In genomic region chr3:53845103-53845880, GRCh38 we compare ENCODE assay signal across 8 cellular contexts. TPM values are rescaled to one million over a fixed set of nuclear protein-coding genes. Genes with fewer than 3 reads are reported as not detected.
A peak's percentile ranks its signal among the peaks of the same experiment; 100 is the strongest.
DNase-seq lines count a peak whose midpoint lies in the region; ATAC-seq, FAIRE-seq and TF ChIP-seq lines count a peak whose summit lies in the region.

No MANE protein-coding gene starts in this region.

- H3K4me3 ChIP-seq in A549 (peak overlapping the region; percentile 67), right atrium auricular region (peak overlapping the region; percentile 55 to 73)

- no peak for TF ChIP-seq RAD21 in A549 (conservative IDR thresholded peaks at IDR 0.05 in 1 of 2, IDR thresholded peaks at IDR 0.05 in 1 of 2)

- ATAC-seq in A549 = peak; percentile 64 to 73

- H3K27me3 ChIP-seq in right atrium auricular region = no peaks in the 10 kb centered on the region

- CTCF ChIA-PET in A549 (lab: Yijun Ruan, JAX) = interaction anchor here (0.6 to 1.3 kb wide), 6 partner anchors 12 to 730 kb away, joined by 3 to 4 read pairs (median 3); no protein-coding TSS in a partner anchor

- 29% methylated on average over 15 of the region's 25 CpGs for WGBS in A549 (ENCODE audit: missing lambda C conversion rate)

- no peaks in the 10 kb centered on the region for H3K36me3 ChIP-seq in right atrium auricular region

- TF ChIP-seq CTCF in A549 (IDR thresholded peaks at IDR 0.05) = peak; percentile 33
- peak in 1 of 2 donors; percentile 49 for TF ChIP-seq CTCF in right atrium auricular region (IDR thresholded peaks at IDR 0.05)

- no peak for TF ChIP-seq POLR2A in A549 (IDR thresholded peaks at IDR 0.05; ENCODE audit: low read length)
- no peak for TF ChIP-seq POLR2A in GM12892 (IDR thresholded peaks at IDR 0.05; ENCODE audit: low read depth, low read length)

- H3K27ac ChIP-seq in A549 (peak overlapping the region; percentile 78 to 95), angular gyrus (ENCODE audit: low read depth, low read length) (peak overlapping the region; percentile 94), right atrium auricular region (peak overlapping the region; percentile 77 to 79)

- DNase-seq in A549 (ENCODE audit: low read depth in 1 of 2, low spot score in 1 of 2) (peak; percentile 60 to 62), GM12892 (ENCODE audit: insufficient read length) (no peak), HT-29 (ENCODE audit: low spot score) (peak; percentile 52), right atrium auricular region (ENCODE audit: low spot score) (peak; percentile 71), pons (ENCODE audit: low spot score) (peak; percentile 37), SHP77 (lab: John Stamatoyannopoulos, UW) (no peak), GM19238 (ENCODE audit: insufficient read length, low spot score) (no peak)

- H3K4me2 ChIP-seq in A549 = peak overlapping the region; percentile 82

- POLR2A ChIA-PET in A549 (lab: Yijun Ruan, JAX) = interaction anchor here (0.6 kb wide), 1 partner anchor 8 kb away, joined by 3 read pairs; no protein-coding TSS in a partner anchor

- TF ChIP-seq EP300 in A549 (IDR thresholded peaks at IDR 0.05) = no peak

- H3K9me3 ChIP-seq in A549 (no peaks in the 10 kb centered on the region), right atrium auricular region (no peaks in the 10 kb centered on the region)

- FAIRE-seq in A549 (lab: Jason Lieb, UNC) (no peak), GM12892 (lab: Jason Lieb, UNC) (peak; percentile 61)

- H3K4me1 ChIP-seq in A549 (peaks cover 22% of the 10 kb centered on the region), right atrium auricular region (peaks cover 0 to 29% of the 10 kb centered on the region in 2 donors)

TF ChIP-seq in A549, 52 proteins besides CTCF, POLR2A, EP300 and RAD21 (continues in another document):
- TF ChIP-seq ZNF302 (CRISPR knock-in tag; IDR thresholded peaks at IDR 0.05) = no peak
- no peak for TF ChIP-seq HOXB5 (CRISPR knock-in tag; IDR thresholded peaks at IDR 0.05)
- TF ChIP-seq HOXB13 (CRISPR knock-in tag; IDR thresholded peaks at IDR 0.05; ENCODE audit: low read depth) = no peak
- no peak for TF ChIP-seq HEYL (CRISPR knock-in tag; IDR thresholded peaks at IDR 0.05)
- TF ChIP-seq HOXA7 (CRISPR knock-in tag; IDR thresholded peaks at IDR 0.05) = no peak
- no peak for TF ChIP-seq MYC (IDR thresholded peaks at IDR 0.05; ENCODE audit: borderline replicate concordance, low read length)
- TF ChIP-seq CBX8 (IDR thresholded peaks at IDR 0.05) = no peak
- TF ChIP-seq NPAS2 (CRISPR knock-in tag; IDR thresholded peaks at IDR 0.05; ENCODE audit: borderline replicate concordance) = no peak
- TF ChIP-seq, protein P1, sequence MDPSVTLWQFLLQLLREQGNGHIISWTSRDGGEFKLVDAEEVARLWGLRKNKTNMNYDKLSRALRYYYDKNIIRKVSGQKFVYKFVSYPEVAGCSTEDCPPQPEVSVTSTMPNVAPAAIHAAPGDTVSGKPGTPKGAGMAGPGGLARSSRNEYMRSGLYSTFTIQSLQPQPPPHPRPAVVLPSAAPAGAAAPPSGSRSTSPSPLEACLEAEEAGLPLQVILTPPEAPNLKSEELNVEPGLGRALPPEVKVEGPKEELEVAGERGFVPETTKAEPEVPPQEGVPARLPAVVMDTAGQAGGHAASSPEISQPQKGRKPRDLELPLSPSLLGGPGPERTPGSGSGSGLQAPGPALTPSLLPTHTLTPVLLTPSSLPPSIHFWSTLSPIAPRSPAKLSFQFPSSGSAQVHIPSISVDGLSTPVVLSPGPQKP (IDR thresholded peaks at IDR 0.05; ENCODE audit: low read depth, low read length) = no peak
- TF ChIP-seq, protein P2, sequence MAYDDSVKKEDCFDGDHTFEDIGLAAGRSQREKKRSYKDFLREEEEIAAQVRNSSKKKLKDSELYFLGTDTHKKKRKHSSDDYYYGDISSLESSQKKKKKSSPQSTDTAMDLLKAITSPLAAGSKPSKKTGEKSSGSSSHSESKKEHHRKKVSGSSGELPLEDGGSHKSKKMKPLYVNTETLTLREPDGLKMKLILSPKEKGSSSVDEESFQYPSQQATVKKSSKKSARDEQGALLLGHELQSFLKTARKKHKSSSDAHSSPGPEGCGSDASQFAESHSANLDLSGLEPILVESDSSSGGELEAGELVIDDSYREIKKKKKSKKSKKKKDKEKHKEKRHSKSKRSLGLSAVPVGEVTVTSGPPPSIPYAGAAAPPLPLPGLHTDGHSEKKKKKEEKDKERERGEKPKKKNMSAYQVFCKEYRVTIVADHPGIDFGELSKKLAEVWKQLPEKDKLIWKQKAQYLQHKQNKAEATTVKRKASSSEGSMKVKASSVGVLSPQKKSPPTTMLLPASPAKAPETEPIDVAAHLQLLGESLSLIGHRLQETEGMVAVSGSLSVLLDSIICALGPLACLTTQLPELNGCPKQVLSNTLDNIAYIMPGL (CRISPR knock-in tag; IDR thresholded peaks at IDR 0.05; ENCODE audit: borderline replicate concordance) = no peak
- TF ChIP-seq KDM5A (IDR thresholded peaks at IDR 0.05) = no peak
- TF ChIP-seq MAFK (IDR thresholded peaks at IDR 0.05; ENCODE audit: partially characterized antibody) = no peak
- TF ChIP-seq GATA3 (IDR thresholded peaks at IDR 0.05; ENCODE audit: borderline replicate concordance) = no peak
- no peak for TF ChIP-seq USF2 (IDR thresholded peaks at IDR 0.05)
- no peak for TF ChIP-seq CHD2 (IDR thresholded peaks at IDR 0.05; ENCODE audit: low read length, partially characterized antibody)

RNA-seq across cellular contexts. Expression of gene CHDH, which starts 0.9 kb away (rescaled TPM):
- polyA plus RNA-seq in A549 (2011; rRNA removed) (1.1 and 2.0 TPM in 2 replicates), A549 (2017; fragmentation: RNase III; extraction: RNeasy Plus Mini Kit Qiagen cat#74134 plus additional on column Dnase treatment) (2.1 to 3.3 TPM (median 2.8 TPM) in 3 replicates)
- 1.1 and 1.4 TPM in 2 replicates for polyA plus RNA-seq in A549 (2012; cell fraction: cytosol; rRNA removed)
- polyA plus RNA-seq in A549 (2012; cell fraction: nucleus; rRNA removed) = 5.3 TPM in 2 replicates
- polyA minus RNA-seq in A549 (2011; rRNA and poly(A)+ RNA removed) = 1.4 and 1.7 TPM in 2 replicates
- 2.8 TPM for polyA plus RNA-seq in GM12892 (2012; ENCODE audit: missing spikeins)
- 27.6 and 54.6 TPM in 2 replicates for total RNA-seq in HT-29 (2014; rRNA removed; shearing (Covaris generic))
- total RNA-seq in right atrium auricular region = 1 to 10 TPM; 2.2 to 10.0 TPM

RNA-seq across cellular contexts. Expression of gene IL17RB, which starts 1.1 kb away (rescaled TPM):
- polyA plus RNA-seq in A549 (2011; rRNA removed) (2.2 and 2.9 TPM in 2 replicates), A549 (2017; fragmentation: RNase III; extraction: RNeasy Plus Mini Kit Qiagen cat#74134 plus additional on column Dnase treatment) (1.7 to 2.3 TPM (median 1.9 TPM) in 3 replicates)
- 1.2 and 1.3 TPM in 2 replicates for polyA plus RNA-seq in A549 (2012; cell fraction: cytosol; rRNA removed)
- polyA plus RNA-seq in A549 (2012; cell fraction: nucleus; rRNA removed) = 2.3 and 3.5 TPM in 2 replicates
- polyA minus RNA-seq in A549 (2011; rRNA and poly(A)+ RNA removed) = 0.78 and 0.99 TPM in 2 replicates
- polyA plus RNA-seq in GM12892 (2012; ENCODE audit: missing spikeins) = 5.2 TPM
- total RNA-seq in HT-29 (2014; rRNA removed; shearing (Covaris generic)) = 14.9 and 17.0 TPM in 2 replicates
- 1 to 10 TPM in 1 of 2 donors, under 1 TPM in 1; 0.83 to 1.1 TPM for total RNA-seq in right atrium auricular region

RNA-seq across cellular contexts. Expression of gene ACTR8, which starts 36.7 kb away (rescaled TPM):
- polyA plus RNA-seq in A549 (2011; rRNA removed) = 18.0 and 19.4 TPM in 2 replicates
- 6.7 and 7.6 TPM in 2 replicates for polyA plus RNA-seq in A549 (2012; cell fraction: cytosol; rRNA removed)
- 5.9 and 9.2 TPM in 2 replicates for polyA plus RNA-seq in A549 (2012; cell fraction: nucleus; rRNA removed)
- 12.5 to 14.1 TPM (median 12.8 TPM) in 3 replicates for polyA plus RNA-seq in A549 (2017; fragmentation: RNase III; extraction: RNeasy Plus Mini Kit Qiagen cat#74134 plus additional on column Dnase treatment)
- polyA minus RNA-seq in A549 (2011; rRNA and poly(A)+ RNA removed) = 14.2 and 17.1 TPM in 2 replicates
- polyA plus RNA-seq in GM12892 (2012; ENCODE audit: missing spikeins) = 18.4 TPM
- 10.9 and 13.4 TPM in 2 replicates for total RNA-seq in HT-29 (2014; rRNA removed; shearing (Covaris generic))
- total RNA-seq in right atrium auricular region = 10 to 100 TPM; 23.7 to 24.3 TPM

RNA-seq across cellular contexts. Expression of gene SELENOK, which starts 46.4 kb away (rescaled TPM):
- polyA plus RNA-seq in A549 (2011; rRNA removed) = 46.6 and 54.3 TPM in 2 replicates
- 14.5 and 15.6 TPM in 2 replicates for polyA plus RNA-seq in A549 (2012; cell fraction: cytosol; rRNA removed)
- polyA plus RNA-seq in A549 (2012; cell fraction: nucleus; rRNA removed) = 2.7 and 4.3 TPM in 2 replicates
- 43.2 to 44.3 TPM (median 43.2 TPM) in 3 replicates for polyA plus RNA-seq in A549 (2017; fragmentation: RNase III; extraction: RNeasy Plus Mini Kit Qiagen cat#74134 plus additional on column Dnase treatment)
- polyA minus RNA-seq in A549 (2011; rRNA and poly(A)+ RNA removed) = 8.9 and 9.5 TPM in 2 replicates
- polyA plus RNA-seq in GM12892 (2012; ENCODE audit: missing spikeins) = 79.9 TPM
- 33.2 and 37.3 TPM in 2 replicates for total RNA-seq in HT-29 (2014; rRNA removed; shearing (Covaris generic))
- total RNA-seq in right atrium auricular region = 10 to 100 TPM; 67.9 to 77.0 TPM

Comparison
In these comparisons a context has a peak if more than half of its experiments do, and no peak if none do; other contexts are left out.
1. DNase-seq: peak in A549 (2 of 2), HT-29 (single experiment), right atrium auricular region (single experiment) and pons (single experiment); none in GM12892 (single experiment), SHP77 (0 of 2) and GM19238 (single experiment).
2. Peak in every context shown above with its lines, with median percentiles within 50 percentile points of each other: H3K27ac ChIP-seq.